Comparison of ENCODE assay signal across 27 cellular contexts in genomic region chr16:4714996-4715395, GRCh38. TPM values are rescaled to one million over a fixed set of nuclear protein-coding genes. Genes with fewer than 3 reads are reported as not detected.
"Had no signal": no experiment of that assay in that cellular context is flagged by ENCODE, and none has a peak within 500 bp of the region (broad histone marks: within the 10 kb centered on the region; RNA-seq: fewer than 3 reads in every experiment).

No MANE protein-coding gene starts in this region.

- H3K4me1 ChIP-seq: left ventricle myocardium inferior, pancreas, prostate gland, tibial nerve, uterus had no signal

- FAIRE-seq: islet of Langerhans, pancreas, small intestine had no signal

- H3K27me3 ChIP-seq: pancreas, spleen, tibial nerve, uterus had no signal

- H3K9me3 Mint-ChIP-seq: immature natural killer cell; mesothelial cell of epicardium; naive B cell; natural killer cell treated with Interleukin-12 subunit alpha and Interleukin-12 subunit beta and Interleukin-15 and Interleukin-18, amount 100 ng/mL, for 72 hours; neural crest cell; stimulated activated memory B cell treated with anti-CD40 and anti-IgM and Interleukin-4, amounts not matched to agents 10 μg/mL and 1 μg/mL and 100 μg/mL, for 72 hours; stimulated activated naive CD8-positive, alpha-beta T cell treated with anti-CD3 and anti-CD28 coated beads, Interleukin-15, amount 100 ng/mL, for 72 hours; type B pancreatic cell had no signal

- H3K27me3 Mint-ChIP-seq: naive B cell; natural killer cell treated with Interleukin-12 subunit alpha and Interleukin-12 subunit beta and Interleukin-15 and Interleukin-18, amount 100 ng/mL, for 72 hours; stimulated activated memory B cell treated with anti-CD40 and anti-IgM and Interleukin-4, amounts not matched to agents 10 μg/mL and 1 μg/mL and 100 μg/mL, for 72 hours; stimulated activated naive CD8-positive, alpha-beta T cell treated with anti-CD3 and anti-CD28 coated beads, Interleukin-15, amount 100 ng/mL, for 72 hours; type B pancreatic cell had no signal

- H3K4me3 ChIP-seq: left ventricle myocardium inferior, lung, pancreas, prostate gland, spleen, tibial nerve, uterus had no signal

- DNase-seq: hypothalamus; immature natural killer cell; left ventricle myocardium inferior; mesendoderm; naive B cell; nucleus accumbens; retina; right cardiac atrium; small intestine; spleen; stimulated activated CD4-positive, alpha-beta T cell treated with anti-CD3 and anti-CD28 coated beads, Interleukin-4, amount 100 ng/mL, for 24 hours; stimulated activated naive CD4-positive, alpha-beta T cell treated with Interleukin-2 at 50 U/mL for 16 hours; stimulated activated naive CD8-positive, alpha-beta T cell treated with anti-CD3 and anti-CD28 coated beads, Interleukin-15, amount 100 ng/mL, for 72 hours; substantia nigra; uterus had no signal

- H3K9me3 ChIP-seq: left ventricle myocardium inferior, pancreas, prostate gland, spleen, tibial nerve, uterus had no signal

- H3K4me3 Mint-ChIP-seq: immature natural killer cell; mesothelial cell of epicardium; natural killer cell treated with Interleukin-12 subunit alpha and Interleukin-12 subunit beta and Interleukin-15 and Interleukin-18, amount 100 ng/mL, for 72 hours; neural crest cell; stimulated activated memory B cell treated with anti-CD40 and anti-IgM and Interleukin-4, amounts not matched to agents 10 μg/mL and 1 μg/mL and 100 μg/mL, for 72 hours; stimulated activated naive CD8-positive, alpha-beta T cell treated with anti-CD3 and anti-CD28 coated beads, Interleukin-15, amount 100 ng/mL, for 72 hours; type B pancreatic cell had no signal

- H3K36me3 ChIP-seq: uterus had no signal

- H3K27ac ChIP-seq: left ventricle myocardium inferior, pancreas, prostate gland, spleen, tibial nerve, uterus had no signal

- H3K27ac Mint-ChIP-seq: immature natural killer cell; mesothelial cell of epicardium; naive B cell; natural killer cell treated with Interleukin-12 subunit alpha and Interleukin-12 subunit beta and Interleukin-15 and Interleukin-18, amount 100 ng/mL, for 72 hours; stimulated activated memory B cell treated with anti-CD40 and anti-IgM and Interleukin-4, amounts not matched to agents 10 μg/mL and 1 μg/mL and 100 μg/mL, for 72 hours; stimulated activated naive CD8-positive, alpha-beta T cell treated with anti-CD3 and anti-CD28 coated beads, Interleukin-15, amount 100 ng/mL, for 72 hours; type B pancreatic cell had no signal

- ATAC-seq: natural killer cell treated with Interleukin-12 subunit alpha and Interleukin-12 subunit beta and Interleukin-15 and Interleukin-18, amount 100 ng/mL, for 72 hours; sciatic nerve; stimulated activated memory B cell treated with anti-CD40 and anti-IgM and Interleukin-4, amounts not matched to agents 10 μg/mL and 1 μg/mL and 100 μg/mL, for 72 hours; stimulated activated naive CD8-positive, alpha-beta T cell treated with anti-CD3 and anti-CD28 coated beads, Interleukin-15, amount 100 ng/mL, for 72 hours had no signal

- H3K4me1 Mint-ChIP-seq: immature natural killer cell; mesothelial cell of epicardium; neural crest cell; stimulated activated naive CD8-positive, alpha-beta T cell treated with anti-CD3 and anti-CD28 coated beads, Interleukin-15, amount 100 ng/mL, for 72 hours had no signal

- H3K36me3 Mint-ChIP-seq: natural killer cell treated with Interleukin-12 subunit alpha and Interleukin-12 subunit beta and Interleukin-15 and Interleukin-18, amount 100 ng/mL, for 72 hours had no signal

RNA-seq across cellular contexts. Expression of gene DNAAF8, which starts 19.3 kb away (rescaled TPM):
- total RNA-seq: mononuclear cell had no signal
